In the genomic region with DNA sequence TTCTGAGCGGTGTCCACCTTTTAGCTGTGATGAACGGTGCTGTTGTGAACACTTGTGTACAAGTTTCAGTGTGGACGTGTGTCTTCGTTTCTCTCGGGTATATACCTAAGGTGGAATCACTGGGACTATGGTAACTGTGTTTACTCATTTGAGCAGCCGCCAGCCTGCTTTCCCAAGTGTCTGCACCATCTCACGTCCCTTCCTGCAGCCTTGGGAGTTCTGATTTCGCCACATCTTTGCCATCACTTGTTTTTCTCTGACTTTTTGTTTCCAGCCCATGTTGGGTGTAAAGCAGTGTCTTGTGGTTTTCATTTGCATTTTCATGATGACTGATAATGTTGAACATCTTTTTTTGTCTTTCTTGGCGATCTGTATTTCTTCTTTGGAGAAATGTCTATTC, we compare ENCODE assay signal across 27 cellular contexts.
"Had no signal": no experiment of that assay in that cellular context is flagged by ENCODE, and none has a peak within 500 bp of the region (broad histone marks: within the 10 kb centered on the region; RNA-seq: fewer than 3 reads in every experiment).

No MANE protein-coding gene starts in this region.

- H3K27ac ChIP-seq: body of pancreas, breast epithelium, Peyer's patch, WERI-Rb-1 had no signal

- H3K27me3 ChIP-seq: body of pancreas, breast epithelium, Peyer's patch had no signal

- H3K27ac Mint-ChIP-seq: activated CD4-positive, alpha-beta T cell treated with anti-CD3 and anti-CD28 coated beads, Interleukin-2, amount 10 ng/mL, durations not matched to agents 24 days and 14 days; activated CD8-positive, alpha-beta T cell treated with anti-CD3 and anti-CD28 coated beads for 36 hours; activated naive CD4-positive, alpha-beta T cell treated with anti-CD3 and anti-CD28 coated beads for 36 hours; activated naive CD4-positive, alpha-beta T cell treated with anti-CD3 and anti-CD28 coated beads, Interleukin-2, amount 50 U/mL, for 72 hours; activated T-helper 2 cell treated with anti-CD3 and anti-CD28 coated beads, Interferon-gamma antibody, Interleukin-2, Interleukin-4, amounts not matched to agents 10 μg/mL and 5 μg/mL and 100 μg/mL, durations not matched to agents 14 hours and 24 hours and 36 hours had no signal

- ATAC-seq: activated CD8-positive, alpha-beta T cell treated with anti-CD3 and anti-CD28 coated beads for 36 hours; activated naive CD4-positive, alpha-beta T cell treated with anti-CD3 and anti-CD28 coated beads, Interleukin-2, amount 50 U/mL, for 72 hours; body of pancreas had no signal

- H3K4me3 ChIP-seq: body of pancreas, breast epithelium, Peyer's patch had no signal

- H3K9me3 Mint-ChIP-seq: activated CD4-positive, alpha-beta T cell treated with anti-CD3 and anti-CD28 coated beads, Interleukin-2, amount 10 ng/mL, durations not matched to agents 24 days and 14 days; activated naive CD4-positive, alpha-beta T cell treated with anti-CD3 and anti-CD28 coated beads for 36 hours; activated T-helper 2 cell treated with anti-CD3 and anti-CD28 coated beads, Interferon-gamma antibody, Interleukin-2, Interleukin-4, amounts not matched to agents 10 μg/mL and 5 μg/mL and 100 μg/mL, durations not matched to agents 14 hours and 24 hours and 36 hours had no signal

- DNase-seq: activated CD4-positive, alpha-beta T cell treated with anti-CD3 and anti-CD28 coated beads, Interleukin-2, amount 10 ng/mL, durations not matched to agents 24 days and 14 days; activated CD4-positive, alpha-beta T cell treated with anti-CD3 and anti-CD28 coated beads, Interleukin-2, amount 50 U/mL, for 4 hours; activated CD8-positive, alpha-beta T cell treated with anti-CD3 and anti-CD28 coated beads for 36 hours; activated gamma-delta T cell treated with Interleukin-2 at 50 U/mL for 16 hours; activated naive CD4-positive, alpha-beta T cell treated with anti-CD3 and anti-CD28 coated beads for 36 hours; activated T-cell treated with anti-CD3 and anti-CD28 coated beads, Interleukin-2, amount 50 U/mL, for 1 hour; body of pancreas; Karpas-422; KBM-7; NCI-H1105; NCI-H1417 treated with DMSO at 0.1 percent for 48 hours; NCI-H187 treated with DMSO at 0.1 percent for 48 hours; NCI-H2081; NCI-H2171 treated with DMSO at 0.1 percent for 48 hours; NCI-H2227 treated with DMSO at 0.1 percent for 48 hours; NCI-H446 treated with DMSO at 0.1 percent for 48 hours; NCI-H524; NCI-H69; NCI-H82; Peyer's patch; RPMI8226; SW 1271; T1000; WERI-Rb-1 had no signal

- H3K4me3 Mint-ChIP-seq: activated CD4-positive, alpha-beta T cell treated with anti-CD3 and anti-CD28 coated beads, Interleukin-2, amount 10 ng/mL, durations not matched to agents 24 days and 14 days; activated CD8-positive, alpha-beta T cell treated with anti-CD3 and anti-CD28 coated beads for 36 hours; activated naive CD4-positive, alpha-beta T cell treated with anti-CD3 and anti-CD28 coated beads for 36 hours had no signal

- H3K4me1 ChIP-seq: body of pancreas, breast epithelium, Peyer's patch had no signal

- H3K9me3 ChIP-seq: body of pancreas, Peyer's patch had no signal

- H3K36me3 ChIP-seq: breast epithelium, Peyer's patch, WERI-Rb-1 had no signal
